ENCODE assay signal across 18 cellular contexts in the genomic region with DNA sequence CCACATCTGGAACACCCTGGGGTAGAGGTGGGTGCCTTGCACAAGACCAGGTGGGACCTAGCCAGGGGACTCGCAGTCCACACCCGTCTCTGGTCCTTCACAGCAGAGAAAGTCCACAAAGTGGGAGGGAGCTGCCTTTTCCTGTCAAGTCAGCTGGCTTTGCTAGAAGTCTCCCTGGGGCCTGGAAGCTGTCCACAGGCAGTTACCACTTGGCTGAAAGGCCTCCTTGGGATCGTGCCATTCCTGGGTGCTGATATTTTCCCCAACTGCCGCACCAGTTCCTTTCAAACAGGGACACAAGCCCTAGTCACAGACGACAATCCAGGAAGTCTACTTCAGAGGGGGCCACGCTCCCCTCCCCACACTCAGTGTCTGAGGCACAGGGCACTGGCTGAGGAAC.
A peak's percentile ranks its signal among the peaks of the same experiment; 100 is the strongest.
DNase-seq lines count a peak whose midpoint lies in the region; TF ChIP-seq lines count a peak whose summit lies in the region.
"Had no signal": no experiment of that assay in that cellular context is flagged by ENCODE, and none has a peak within 500 bp of the region (broad histone marks: within the 10 kb centered on the region; RNA-seq: fewer than 3 reads in every experiment).

No MANE protein-coding gene starts in this region.

- no peaks in the 10 kb centered on the region for H3K36me3 ChIP-seq in osteoblast (ENCODE audit: insufficient read depth, low read length)
- H3K36me3 ChIP-seq in uterus, result no peaks in the 10 kb centered on the region
- no peaks in the 10 kb centered on the region for H3K36me3 ChIP-seq in CD4-positive, alpha-beta memory T cell (ENCODE audit: insufficient read depth, low read length)
- H3K36me3 ChIP-seq: sigmoid colon had no signal

- H3K27ac ChIP-seq in osteoblast (ENCODE audit: low read depth, low read length) (no peak overlapping the region), uterus (peak overlapping the region; percentile 19 to 48)
- no peak overlapping the region for H3K27ac ChIP-seq in CD4-positive, alpha-beta memory T cell (ENCODE audit: low read depth, low read length)
- H3K27ac ChIP-seq: tibial artery had no signal

- H3K4me2 ChIP-seq in osteoblast (ENCODE audit: insufficient read depth, low read length), result no peak overlapping the region

- H3K4me3 Mint-ChIP-seq in CD4-positive, alpha-beta memory T cell, result no peak overlapping the region
- H3K4me3 Mint-ChIP-seq: activated CD4-positive, alpha-beta memory T cell treated with anti-CD3 and anti-CD28 coated beads, Interleukin-2, amount 10 ng/mL, durations not matched to agents 7 days and 5 days; stimulated activated effector memory CD8-positive, alpha-beta T cell treated with anti-CD3 and anti-CD28 coated beads, Interleukin-12 subunit alpha, Interleukin-12 subunit beta, amount 100 ng/mL, for 72 hours had no signal

- H3K4me1 ChIP-seq in osteoblast (ENCODE audit: insufficient read depth, low read length) (no peaks in the 10 kb centered on the region), uterus (peaks cover 0 to 17% of the 10 kb centered on the region in 2 donors)
- H3K4me1 ChIP-seq in CD4-positive, alpha-beta memory T cell (ENCODE audit: insufficient read depth, low read length), result no peaks in the 10 kb centered on the region

- no peak overlapping the region for H3K4me3 ChIP-seq in osteoblast (ENCODE audit: insufficient read depth, low read length)
- H3K4me3 ChIP-seq in uterus, result no peak overlapping the region
- no peak overlapping the region for H3K4me3 ChIP-seq in CD4-positive, alpha-beta memory T cell (ENCODE audit: low read length in 2 of 2)
- H3K4me3 ChIP-seq: sigmoid colon, tibial artery had no signal

- peak in 31 of 56 donors; percentile 4 to 64 (median 19) for DNase-seq in amygdala (lab: John Stamatoyannopoulos, UW)
- peak; percentile 84 for DNase-seq in cardiac septum (ENCODE audit: low spot score)
- DNase-seq in osteoblast (ENCODE audit: insufficient read length, low spot score, missing footprints), result peak; percentile 89
- DNase-seq in uterus, result peak in 1 of 2 donors; percentile 52
- no peak for DNase-seq in GM19238 (ENCODE audit: insufficient read length, low spot score)
- DNase-seq in activated effector memory CD4-positive, alpha-beta T cell treated with anti-CD3 and anti-CD28 coated beads, Interleukin-2, amount 50 U/mL, for 16 hours, result no peak
- DNase-seq in CD4-positive, alpha-beta memory T cell, result no peak
- DNase-seq: activated CD4-positive, alpha-beta memory T cell treated with anti-CD3 and anti-CD28 coated beads, Interleukin-2, amount 10 ng/mL, durations not matched to agents 7 days and 5 days; activated naive CD4-positive, alpha-beta T cell treated with Interleukin-2 at 50 U/mL for 16 hours; AML-193; Karpas-422; NCI-H1092 treated with DMSO at 0.1 percent for 48 hours; NCI-H2029; NCI-H226; sigmoid colon; T-helper 9 cell had no signal

- CTCF ChIA-PET in CD4-positive, alpha-beta memory T cell (lab: Charles Lee; ENCODE audit: partially characterized antibody), result no interaction called here

- H3K79me2 ChIP-seq in osteoblast (ENCODE audit: insufficient read depth, low read length), result no peaks in the 10 kb centered on the region

- H3K27ac Mint-ChIP-seq in CD4-positive, alpha-beta memory T cell, result no peak overlapping the region
- H3K27ac Mint-ChIP-seq: activated CD4-positive, alpha-beta memory T cell treated with anti-CD3 and anti-CD28 coated beads, Interleukin-2, amount 10 ng/mL, durations not matched to agents 7 days and 5 days; stimulated activated effector memory CD8-positive, alpha-beta T cell treated with anti-CD3 and anti-CD28 coated beads, Interleukin-12 subunit alpha, Interleukin-12 subunit beta, amount 100 ng/mL, for 72 hours had no signal

- peaks cover under 1% of the 10 kb centered on the region for H3K27me3 ChIP-seq in osteoblast (ENCODE audit: insufficient read depth, low read length)
- H3K27me3 ChIP-seq in uterus, result no peaks in the 10 kb centered on the region
- no peaks in the 10 kb centered on the region for H3K27me3 ChIP-seq in CD4-positive, alpha-beta memory T cell (ENCODE audit: insufficient read depth, low read length)
- H3K27me3 ChIP-seq: sigmoid colon, tibial artery had no signal

- TF ChIP-seq CTCF in osteoblast (IDR thresholded peaks at IDR 0.05; ENCODE audit: extremely low read depth, low read depth, low read length) (no peak), uterus (IDR thresholded peaks at IDR 0.05) (no peak)

- no peaks in the 10 kb centered on the region for H3K9me3 Mint-ChIP-seq in CD4-positive, alpha-beta memory T cell
- H3K9me3 Mint-ChIP-seq: activated CD4-positive, alpha-beta memory T cell treated with anti-CD3 and anti-CD28 coated beads, Interleukin-2, amount 10 ng/mL, durations not matched to agents 7 days and 5 days; stimulated activated effector memory CD8-positive, alpha-beta T cell treated with anti-CD3 and anti-CD28 coated beads, Interleukin-12 subunit alpha, Interleukin-12 subunit beta, amount 100 ng/mL, for 72 hours had no signal

- TF ChIP-seq POLR2A in uterus (IDR thresholded peaks at IDR 0.05), result no peak

- no peak overlapping the region for H2AFZ ChIP-seq in osteoblast (ENCODE audit: low read length)

- H3K9me3 ChIP-seq in osteoblast (ENCODE audit: low read depth, low read length), result no peaks in the 10 kb centered on the region
- H3K9me3 ChIP-seq in uterus, result no peaks in the 10 kb centered on the region
- no peaks in the 10 kb centered on the region for H3K9me3 ChIP-seq in CD4-positive, alpha-beta memory T cell (ENCODE audit: control insufficient read depth in 1 of 2, low read length in 2 of 2)
- H3K9me3 ChIP-seq: sigmoid colon, tibial artery had no signal

- no peaks in the 10 kb centered on the region for H4K20me1 ChIP-seq in osteoblast (ENCODE audit: insufficient read depth, low read length)

- intact Hi-C loops in cardiac septum (cut with DNase I), result no loop called here
- intact Hi-C loops in uterus (cut with DNase I; ENCODE audit: low total_unique reads), result no loop called here
- intact Hi-C loops in CD4-positive, alpha-beta memory T cell (cut with micrococcal nuclease), result no loop called here

- POLR2A ChIA-PET in CD4-positive, alpha-beta memory T cell (lab: Charles Lee; ENCODE audit: partially characterized antibody), result no interaction called here

- no peaks in the 10 kb centered on the region for H3K36me3 Mint-ChIP-seq in CD4-positive, alpha-beta memory T cell
- H3K36me3 Mint-ChIP-seq: stimulated activated effector memory CD8-positive, alpha-beta T cell treated with anti-CD3 and anti-CD28 coated beads, Interleukin-12 subunit alpha, Interleukin-12 subunit beta, amount 100 ng/mL, for 72 hours had no signal

- no peaks in the 10 kb centered on the region for H3K4me1 Mint-ChIP-seq in CD4-positive, alpha-beta memory T cell
- H3K4me1 Mint-ChIP-seq: activated CD4-positive, alpha-beta memory T cell treated with anti-CD3 and anti-CD28 coated beads, Interleukin-2, amount 10 ng/mL, durations not matched to agents 7 days and 5 days; stimulated activated effector memory CD8-positive, alpha-beta T cell treated with anti-CD3 and anti-CD28 coated beads, Interleukin-12 subunit alpha, Interleukin-12 subunit beta, amount 100 ng/mL, for 72 hours had no signal

- H3K27me3 Mint-ChIP-seq in CD4-positive, alpha-beta memory T cell, result peaks cover 0 to 3% of the 10 kb centered on the region in 2 donors
- H3K27me3 Mint-ChIP-seq: activated CD4-positive, alpha-beta memory T cell treated with anti-CD3 and anti-CD28 coated beads, Interleukin-2, amount 10 ng/mL, durations not matched to agents 7 days and 5 days had no signal

Comparison
In these comparisons a context has a peak if more than half of its experiments do, and no peak if none do; other contexts are left out.
1. DNase-seq: peak in amygdala (31 of 56), cardiac septum (single experiment) and osteoblast (single experiment); none in GM19238 (single experiment), activated effector memory CD4-positive, alpha-beta T cell treated with anti-CD3 and anti-CD28 coated beads, Interleukin-2, amount 50 U/mL, for 16 hours (single experiment) and CD4-positive, alpha-beta memory T cell (0 of 5).
2. H3K27ac ChIP-seq: peak in uterus (2 of 2); none in osteoblast (single experiment) and CD4-positive, alpha-beta memory T cell (single experiment).